In genomic region chr3:162647321-162647720, GRCh38 we compare ENCODE assay signal across 25 cellular contexts.
A peak's percentile ranks its signal among the peaks of the same experiment; 100 is the strongest.
DNase-seq lines count a peak whose midpoint lies in the region; ATAC-seq, FAIRE-seq and TF ChIP-seq lines count a peak whose summit lies in the region.
"Had no signal": no experiment of that assay in that cellular context is flagged by ENCODE, and none has a peak within 500 bp of the region (broad histone marks: within the 10 kb centered on the region; RNA-seq: fewer than 3 reads in every experiment).

No MANE protein-coding gene starts in this region.

- H3K79me1 ChIP-seq in mesenchymal stem cell (replicated peaks; ENCODE audit: low read length, poor library complexity, severe bottlenecking) = no peaks in the 10 kb centered on the region

- H2AFZ ChIP-seq in DND-41 (ENCODE audit: low read depth, low read length) = no peak overlapping the region
- no peak overlapping the region for H2AFZ ChIP-seq in K562 (ENCODE audit: low read depth, low read length)
- no peak overlapping the region for H2AFZ ChIP-seq in mesenchymal stem cell (ENCODE audit: low read depth, low read length)

- peaks cover 9% of the 10 kb centered on the region for H3K36me3 ChIP-seq in DND-41 (ENCODE audit: insufficient read depth, low read length)
- H3K36me3 ChIP-seq in K562 (ENCODE audit: control insufficient read depth, insufficient read depth, low read length) = no peaks in the 10 kb centered on the region
- H3K36me3 ChIP-seq in mesenchymal stem cell (ENCODE audit: control insufficient read depth in 1 of 2, insufficient read depth in 2 of 2, low read depth in 1 of 2, low read length in 2 of 2) = no peaks in the 10 kb centered on the region
- H3K36me3 ChIP-seq: BLaER1 treated with 17β-estradiol and CSF1 and Interleukin-3, amounts not matched to agents 10 nM and 100 nM had no signal

- in situ Hi-C loops in K562 (cut with MboI) = no loop called here

- H3K9me3 ChIP-seq in DND-41 (ENCODE audit: insufficient read depth, low read length, severe bottlenecking) (peaks cover 32% of the 10 kb centered on the region), K562 (replicated peaks; ENCODE audit: control insufficient read depth, insufficient read depth, low read depth, low read length) (no peaks in the 10 kb centered on the region; the same call in 1 of the 2 replicates), mesenchymal stem cell (ENCODE audit: control insufficient read depth, low read length) (peaks cover 15% of the 10 kb centered on the region)
- H3K9me3 ChIP-seq: Caco-2 had no signal

- H2BK120ac ChIP-seq in mesenchymal stem cell (ENCODE audit: low read depth, low read length) = peak overlapping the region; percentile 19

- H3K23ac ChIP-seq in mesenchymal stem cell (ENCODE audit: low read length in 2 of 2) = no peak overlapping the region

- no peak overlapping the region for H2BK15ac ChIP-seq in mesenchymal stem cell (ENCODE audit: low read depth, poor library complexity, severe bottlenecking)

- H3K9ac ChIP-seq in DND-41 (ENCODE audit: low read depth, low read length) (no peak overlapping the region), K562 (ENCODE audit: insufficient read depth in 1 of 2, low read depth in 2 of 2, low read length in 2 of 2) (no peak overlapping the region), mesenchymal stem cell (ENCODE audit: low read length) (no peak overlapping the region)
- H3K9ac ChIP-seq: BLaER1 treated with 17β-estradiol and CSF1 and Interleukin-3, amounts not matched to agents 10 nM and 100 nM had no signal

- H3K79me2 ChIP-seq in DND-41 (ENCODE audit: insufficient read depth, low read length) = no peaks in the 10 kb centered on the region
- no peaks in the 10 kb centered on the region for H3K79me2 ChIP-seq in K562 (ENCODE audit: control insufficient read depth, insufficient read depth, low read length)

- H4K20me1 ChIP-seq in DND-41 (ENCODE audit: insufficient read depth, low read length) (no peaks in the 10 kb centered on the region), K562 (replicated peaks; ENCODE audit: control insufficient read depth, insufficient read depth, low read length) (no peaks in the 10 kb centered on the region)
- H4K20me1 ChIP-seq: BLaER1 treated with 17β-estradiol and CSF1 and Interleukin-3, amounts not matched to agents 10 nM and 100 nM had no signal

- WGBS in K562 (ENCODE audit: insufficient coverage, low coverage, missing lambda C conversion rate) = 0% methylated on average over 2 of the region's 2 CpGs
- WGBS in mesenchymal stem cell = 50% methylated on average over 2 of the region's 2 CpGs

- no peak overlapping the region for H2BK12ac ChIP-seq in mesenchymal stem cell (ENCODE audit: low read length in 2 of 2)

- H3K14ac ChIP-seq in mesenchymal stem cell (ENCODE audit: low read length in 2 of 2) = no peak overlapping the region

- H3K4me1 ChIP-seq in DND-41 (ENCODE audit: insufficient read depth, low read length) (peaks cover 43% of the 10 kb centered on the region), K562 (replicated peaks in 1 of 2; ENCODE audit: control insufficient read depth in 2 of 2, insufficient read depth in 2 of 2, low read length in 2 of 2) (no peaks in the 10 kb centered on the region), mesenchymal stem cell (ENCODE audit: control insufficient read depth, insufficient read depth, low read depth, low read length) (no peaks in the 10 kb centered on the region)
- H3K4me1 ChIP-seq: Caco-2 had no signal

- peak overlapping the region; percentile 45; the same call in 1 of the 2 replicates for H3K27ac ChIP-seq in DND-41 (ENCODE audit: low read length)
- no peak overlapping the region for H3K27ac ChIP-seq in K562 (ENCODE audit: extremely low read depth, low read depth, low read length)
- no peak overlapping the region for H3K27ac ChIP-seq in mesenchymal stem cell (ENCODE audit: low read length, poor library complexity, severe bottlenecking)
- H3K27ac ChIP-seq: BLaER1 treated with 17β-estradiol and CSF1 and Interleukin-3, amounts not matched to agents 10 nM and 100 nM; C4-2B had no signal

- no peak for TF ChIP-seq EP300 in K562 (IDR thresholded peaks at IDR 0.05; ENCODE audit: low read length)

- no TSS peak for BruUV-seq in K562 (replicated peaks; lab: Mats Ljungman, UMichigan)

- no peak for TF ChIP-seq RAD21 in K562 (CRISPR knock-in tag; conservative IDR thresholded peaks at IDR 0.05 in 1 of 2, IDR thresholded peaks at IDR 0.05 in 1 of 2)

- no peak overlapping the region for H4K91ac ChIP-seq in mesenchymal stem cell (ENCODE audit: low read length)

- no peak overlapping the region for H4K8ac ChIP-seq in mesenchymal stem cell (ENCODE audit: low read length)

- no peak overlapping the region for H3K18ac ChIP-seq in mesenchymal stem cell (ENCODE audit: low read depth in 1 of 2, low read length in 2 of 2)

- no peak overlapping the region for H2AK5ac ChIP-seq in mesenchymal stem cell (ENCODE audit: low read length, severe bottlenecking)

- TF ChIP-seq POLR2A in K562 (conservative IDR thresholded peaks at IDR 0.05) = no peak

- H2BK5ac ChIP-seq in mesenchymal stem cell (ENCODE audit: low read depth, low read length, poor library complexity, severe bottlenecking) = no peak overlapping the region

- POLR2A ChIA-PET in K562 (lab: Yijun Ruan, JAX) = interaction anchor here (0.5 kb wide), 1 partner anchor 1413 kb away, joined by 3 read pairs; no protein-coding TSS in a partner anchor

- TF ChIP-seq CTCF in DND-41 (IDR thresholded peaks at IDR 0.05; ENCODE audit: borderline replicate concordance, extremely low read depth, low read length, poor library complexity, severe bottlenecking) = no peak
- TF ChIP-seq CTCF in K562 (IDR thresholded peaks at IDR 0.05 in 2 of 3, conservative IDR thresholded peaks at IDR 0.05 in 1 of 3; ENCODE audit: insufficient read depth in 2 of 3, low read depth in 1 of 3, low read length in 3 of 3) = no peak

- CTCF ChIA-PET in K562 (lab: Yijun Ruan, JAX; ENCODE audit: low intra/inter-chr PET ratio) = no interaction called here

- H3K27me3 ChIP-seq in DND-41 (ENCODE audit: insufficient read depth, low read length, poor library complexity) (no peaks in the 10 kb centered on the region), K562 (ENCODE audit: control insufficient read depth in 2 of 2, insufficient read depth in 2 of 2, low read length in 2 of 2) (no peaks in the 10 kb centered on the region), mesenchymal stem cell (ENCODE audit: control insufficient read depth in 1 of 2, insufficient read depth in 1 of 2, low read length in 2 of 2) (no peaks in the 10 kb centered on the region)
- H3K27me3 ChIP-seq: BLaER1 treated with 17β-estradiol and CSF1 and Interleukin-3, amounts not matched to agents 10 nM and 100 nM had no signal

- H3K4me2 ChIP-seq in DND-41 (ENCODE audit: insufficient read depth, low read length) (no peak overlapping the region), K562 (ENCODE audit: insufficient read depth, low read length) (no peak overlapping the region), mesenchymal stem cell (ENCODE audit: low read length, poor library complexity, severe bottlenecking) (no peak overlapping the region)
- H3K4me2 ChIP-seq: BLaER1 treated with 17β-estradiol and CSF1 and Interleukin-3, amounts not matched to agents 10 nM and 100 nM had no signal

- H3K9me1 ChIP-seq in K562 (ENCODE audit: control insufficient read depth, insufficient read depth, low read length) = no peaks in the 10 kb centered on the region

- ATAC-seq in DND-41 (ENCODE audit: insufficient read depth, low read depth) (no peak), K562 (no peak)
- ATAC-seq: CD8-positive, alpha-beta T cell had no signal

- intact Hi-C loops in K562 (cut with micrococcal nuclease) = no loop called here

- DNase-seq in DND-41 = no peak
- no peak for DNase-seq in K562 (ENCODE audit: extremely low read depth in 1 of 4, low spot score in 3 of 4)
- DNase-seq in mesenchymal stem cell = no peak
- no peak for DNase-seq in T-helper 2 cell
- DNase-seq in activated gamma-delta T cell treated with Interleukin-2 at 50 U/mL for 16 hours = no peak
- DNase-seq in DMS 273 (lab: John Stamatoyannopoulos, UW; ENCODE audit: unreplicated experiment) = no peak
- no peak for DNase-seq in hippocampal formation (lab: John Stamatoyannopoulos, UW)
- DNase-seq: 8988T; AML-193; Caco-2; Calu3; CD4-positive, alpha-beta T cell; CD8-positive, alpha-beta T cell; DMS 273 treated with DMSO at 0.1 percent for 48 hours; DMS153; DMS53; DMS79; GF-D8 had no signal

- peak overlapping the region in 1 of 2 experiments; percentile 28; a peak in 1 of 4 replicates for H3K4me3 ChIP-seq in DND-41 (ENCODE audit: low read depth in 1 of 2, low read length in 2 of 2)
- H3K4me3 ChIP-seq in K562 = no peak overlapping the region
- no peak overlapping the region for H3K4me3 ChIP-seq in mesenchymal stem cell (ENCODE audit: insufficient read depth in 1 of 2, low read depth in 1 of 2, low read length in 2 of 2)

- H3K4ac ChIP-seq in mesenchymal stem cell (ENCODE audit: low read depth in 1 of 2, low read length in 2 of 2) = no peak overlapping the region

- FAIRE-seq in K562 (lab: Jason Lieb, UNC) = no peak
- FAIRE-seq: A204.1, D721Med, G401.6, GM12891, GM19239 had no signal

TF ChIP-seq in K562, 482 proteins besides CTCF, POLR2A, EP300 and RAD21:
- peak; percentile 58 for TF ChIP-seq ZFP36 (IDR thresholded peaks at IDR 0.05; ENCODE audit: low read depth, low read length, partially characterized antibody)
- TF ChIP-seq ZNF583 (CRISPR knock-in tag; IDR thresholded peaks at IDR 0.05) = no peak
